Comparison of ENCODE assay signal across 1 cellular context in genomic region chrX:46574337-46574940, GRCh38.
TF ChIP-seq lines count a peak whose summit lies in the region.

No MANE protein-coding gene starts in this region.

TF ChIP-seq in HCT116, 20 proteins besides CTCF, POLR2A, EP300 and RAD21 (continued from another document):
- TF ChIP-seq SP1 (IDR thresholded peaks at IDR 0.05; ENCODE audit: low read depth) = no peak
- TF ChIP-seq POLR2AphosphoS5 (IDR thresholded peaks at IDR 0.05; ENCODE audit: low read depth, low read length) = no peak
- TF ChIP-seq ZBTB33 (IDR thresholded peaks at IDR 0.05; ENCODE audit: extremely low read depth, insufficient replicate concordance, low read length) = no peak
- no peak for TF ChIP-seq YY1 (IDR thresholded peaks at IDR 0.05; ENCODE audit: extremely low read depth, insufficient replicate concordance, low read depth, low read length)
- no peak for TF ChIP-seq TCF7L2 (IDR thresholded peaks at IDR 0.05; ENCODE audit: borderline replicate concordance, extremely low read depth, insufficient read depth, insufficient read length)
- no peak for TF ChIP-seq JUND (IDR thresholded peaks at IDR 0.05)
- no peak for TF ChIP-seq CBX3 (IDR thresholded peaks at IDR 0.05; ENCODE audit: low read depth)
- TF ChIP-seq EZH2 (IDR thresholded peaks at IDR 0.05) = no peak
